In genomic region chr19:18170714-18171255, GRCh38 we compare ENCODE assay signal across 12 cellular contexts. TPM values are rescaled to one million over a fixed set of nuclear protein-coding genes. Genes with fewer than 3 reads are reported as not detected.
DNase-seq lines count a peak whose midpoint lies in the region; ATAC-seq and TF ChIP-seq lines count a peak whose summit lies in the region.
"Had no signal": no experiment of that assay in that cellular context is flagged by ENCODE, and none has a peak within 500 bp of the region (broad histone marks: within the 10 kb centered on the region; RNA-seq: fewer than 3 reads in every experiment).

No MANE protein-coding gene starts in this region.

- no peaks in the 10 kb centered on the region for H3K9me3 Mint-ChIP-seq in stimulated activated naive CD8-positive, alpha-beta T cell treated with anti-CD3 and anti-CD28 coated beads, Interleukin-15, Interleukin-2, amounts not matched to agents 100 ng/mL and 50 ng/mL, for 24 hours
- no peaks in the 10 kb centered on the region for H3K9me3 Mint-ChIP-seq in stimulated activated naive CD8-positive, alpha-beta T cell treated with anti-CD3 and anti-CD28 coated beads, Interleukin-15, amount 100 ng/mL, for 72 hours
- H3K9me3 Mint-ChIP-seq in activated B cell treated with CpG ODN at 0.5 μM for 24 hours (no peaks in the 10 kb centered on the region), mesothelial cell of epicardium (no peaks in the 10 kb centered on the region)
- H3K9me3 Mint-ChIP-seq: neural crest cell had no signal

- TF ChIP-seq CTCF in activated B cell treated with CpG ODN at 0.5 μM for 24 hours (IDR thresholded peaks at IDR 0.05) (no peak), mesothelial cell of epicardium (IDR thresholded peaks at IDR 0.05; ENCODE audit: unreplicated experiment) (no peak)

- H3K27ac Mint-ChIP-seq in stimulated activated naive CD8-positive, alpha-beta T cell treated with anti-CD3 and anti-CD28 coated beads, Interleukin-15, Interleukin-2, amounts not matched to agents 100 ng/mL and 50 ng/mL, for 24 hours, result peak overlapping the region; percentile 39
- no peak overlapping the region for H3K27ac Mint-ChIP-seq in stimulated activated naive CD8-positive, alpha-beta T cell treated with anti-CD3 and anti-CD28 coated beads, Interleukin-15, amount 100 ng/mL, for 72 hours
- H3K27ac Mint-ChIP-seq in activated B cell treated with CpG ODN at 0.5 μM for 24 hours (peak overlapping the region; percentile 92), mesothelial cell of epicardium (peak overlapping the region; percentile 25)

- intact Hi-C loops in activated B cell treated with CpG ODN at 0.5 μM for 24 hours (cut with micrococcal nuclease), result loop anchor here (5.0 to 10.0 kb wide), 4 partner anchors 73 to 646 kb away; partner anchors contain the start of genes ELL and MAST3

- CTCF ChIA-PET in activated B cell treated with CpG ODN at 0.5 μM for 24 hours (lab: Charles Lee), result interaction anchor here (0.7 to 1.7 kb wide), 9 partner anchors 9 to 218 kb away, joined by 3 to 11 read pairs (median 3); no protein-coding TSS in a partner anchor

- H3K36me3 Mint-ChIP-seq in stimulated activated naive CD8-positive, alpha-beta T cell treated with anti-CD3 and anti-CD28 coated beads, Interleukin-15, Interleukin-2, amounts not matched to agents 100 ng/mL and 50 ng/mL, for 24 hours (ENCODE audit: low read depth), result peaks cover 11% of the 10 kb centered on the region
- H3K36me3 Mint-ChIP-seq in activated B cell treated with CpG ODN at 0.5 μM for 24 hours (ENCODE audit: low read depth), result peaks cover 42% of the 10 kb centered on the region
- peaks cover 30% of the 10 kb centered on the region for H3K36me3 Mint-ChIP-seq in mesothelial cell of epicardium

- peaks cover 29% of the 10 kb centered on the region for H3K4me1 Mint-ChIP-seq in stimulated activated naive CD8-positive, alpha-beta T cell treated with anti-CD3 and anti-CD28 coated beads, Interleukin-15, Interleukin-2, amounts not matched to agents 100 ng/mL and 50 ng/mL, for 24 hours (ENCODE audit: low read depth)
- H3K4me1 Mint-ChIP-seq in stimulated activated naive CD8-positive, alpha-beta T cell treated with anti-CD3 and anti-CD28 coated beads, Interleukin-15, amount 100 ng/mL, for 72 hours, result peaks cover 43% of the 10 kb centered on the region
- H3K4me1 Mint-ChIP-seq in activated B cell treated with CpG ODN at 0.5 μM for 24 hours, result peaks cover 74% of the 10 kb centered on the region
- H3K4me1 Mint-ChIP-seq in mesothelial cell of epicardium, result peaks cover 11% of the 10 kb centered on the region

- no peaks in the 10 kb centered on the region for H3K27me3 Mint-ChIP-seq in stimulated activated naive CD8-positive, alpha-beta T cell treated with anti-CD3 and anti-CD28 coated beads, Interleukin-15, Interleukin-2, amounts not matched to agents 100 ng/mL and 50 ng/mL, for 24 hours
- no peaks in the 10 kb centered on the region for H3K27me3 Mint-ChIP-seq in stimulated activated naive CD8-positive, alpha-beta T cell treated with anti-CD3 and anti-CD28 coated beads, Interleukin-15, amount 100 ng/mL, for 72 hours
- no peaks in the 10 kb centered on the region for H3K27me3 Mint-ChIP-seq in activated B cell treated with CpG ODN at 0.5 μM for 24 hours
- peaks cover 25% of the 10 kb centered on the region for H3K27me3 Mint-ChIP-seq in mesothelial cell of epicardium (ENCODE audit: low read depth)

- POLR2A ChIA-PET in activated B cell treated with CpG ODN at 0.5 μM for 24 hours (lab: Charles Lee), result interaction anchor here (0.5 to 11.9 kb wide), 24 partner anchors 10 to 751 kb away, joined by 3 to 437 read pairs (median 5); partner anchors contain the start of genes JUND, MPV17L2, PIK3R2 and RAB3A

- no peak overlapping the region for H3K4me3 Mint-ChIP-seq in stimulated activated naive CD8-positive, alpha-beta T cell treated with anti-CD3 and anti-CD28 coated beads, Interleukin-15, Interleukin-2, amounts not matched to agents 100 ng/mL and 50 ng/mL, for 24 hours
- H3K4me3 Mint-ChIP-seq in stimulated activated naive CD8-positive, alpha-beta T cell treated with anti-CD3 and anti-CD28 coated beads, Interleukin-15, amount 100 ng/mL, for 72 hours, result no peak overlapping the region
- peak overlapping the region; percentile 75 for H3K4me3 Mint-ChIP-seq in activated B cell treated with CpG ODN at 0.5 μM for 24 hours
- no peak overlapping the region for H3K4me3 Mint-ChIP-seq in mesothelial cell of epicardium
- H3K4me3 Mint-ChIP-seq: neural crest cell had no signal

- no peak for ATAC-seq in stimulated activated naive CD8-positive, alpha-beta T cell treated with anti-CD3 and anti-CD28 coated beads, Interleukin-15, amount 100 ng/mL, for 72 hours
- peak; percentile 23 for ATAC-seq in activated B cell treated with CpG ODN at 0.5 μM for 24 hours (ENCODE audit: low read depth)
- ATAC-seq: foreskin keratinocyte had no signal

- DNase-seq in stimulated activated naive CD8-positive, alpha-beta T cell treated with anti-CD3 and anti-CD28 coated beads, Interleukin-15, amount 100 ng/mL, for 72 hours, result no peak
- DNase-seq in activated B cell treated with CpG ODN at 0.5 μM for 24 hours (peak; percentile 62), mesothelial cell of epicardium (ENCODE audit: low spot score in 2 of 2, unreplicated experiment in 2 of 2) (no peak), ureter (ENCODE audit: low spot score) (peak; percentile 50), DMS 273 (lab: John Stamatoyannopoulos, UW; ENCODE audit: unreplicated experiment) (no peak)
- no peak for DNase-seq in activated CD4-positive, alpha-beta T cell treated with anti-CD3 and anti-CD28 coated beads for 4 hours
- no peak for DNase-seq in stimulated activated CD4-positive, alpha-beta T cell treated with anti-CD3 and anti-CD28 coated beads, Interleukin-12 subunit alpha, Interleukin-12 subunit beta, amount 100 ng/mL, for 4 hours
- DNase-seq: foreskin keratinocyte, NCI-H446 treated with DMSO at 0.1 percent for 48 hours, T-helper 1 cell had no signal

RNA-seq across cellular contexts. Expression of gene IFI30, which starts 2.8 kb away (rescaled TPM):
- total RNA-seq in activated B cell treated with CpG ODN at 0.5 μM for 24 hours, result 251 and 255 TPM in 2 replicates
- total RNA-seq in mesothelial cell of epicardium, result 0.32 to 2.0 TPM (median 0.36 TPM) in 3 replicates
- total RNA-seq in ureter, result 32.3 TPM
- total RNA-seq: neural crest cell had no signal

RNA-seq across cellular contexts. Expression of gene PIK3R2, which starts 17.8 kb away (rescaled TPM):
- 12.0 and 12.7 TPM in 2 replicates for total RNA-seq in activated B cell treated with CpG ODN at 0.5 μM for 24 hours
- total RNA-seq in mesothelial cell of epicardium, result 90.4 to 95.5 TPM (median 94.7 TPM) in 3 replicates
- total RNA-seq in ureter, result 29.2 TPM

RNA-seq across cellular contexts. Expression of gene MPV17L2, which starts 22.2 kb away (rescaled TPM):
- total RNA-seq in activated B cell treated with CpG ODN at 0.5 μM for 24 hours (17.3 and 17.9 TPM in 2 replicates), mesothelial cell of epicardium (7.7 to 9.5 TPM (median 8.2 TPM) in 3 replicates), ureter (14.7 TPM)

RNA-seq across cellular contexts. Expression of gene RAB3A, which starts 33.1 kb away (rescaled TPM):
- total RNA-seq in activated B cell treated with CpG ODN at 0.5 μM for 24 hours, result 3.8 and 4.1 TPM in 2 replicates
- 5.9 to 6.7 TPM (median 6.4 TPM) in 3 replicates for total RNA-seq in mesothelial cell of epicardium
- 6.1 TPM for total RNA-seq in ureter

RNA-seq across cellular contexts. Expression of gene PDE4C, which starts 55.5 kb away (rescaled TPM):
- total RNA-seq in activated B cell treated with CpG ODN at 0.5 μM for 24 hours, result not detected in 2 replicates
- total RNA-seq in mesothelial cell of epicardium, result 0.70 to 1.4 TPM (median 0.93 TPM) in 3 replicates
- total RNA-seq in ureter, result 3.0 TPM
- total RNA-seq: foreskin keratinocyte had no signal

Comparison
In these comparisons a context has a peak if more than half of its experiments do, and no peak if none do; other contexts are left out.
1. H3K27ac Mint-ChIP-seq: peak in stimulated activated naive CD8-positive, alpha-beta T cell treated with anti-CD3 and anti-CD28 coated beads, Interleukin-15, Interleukin-2, amounts not matched to agents 100 ng/mL and 50 ng/mL, for 24 hours (single experiment), activated B cell treated with CpG ODN at 0.5 μM for 24 hours (single experiment) and mesothelial cell of epicardium (single experiment); none in stimulated activated naive CD8-positive, alpha-beta T cell treated with anti-CD3 and anti-CD28 coated beads, Interleukin-15, amount 100 ng/mL, for 72 hours (0 of 2).
2. DNase-seq: peak in activated B cell treated with CpG ODN at 0.5 μM for 24 hours (single experiment) and ureter (single experiment); none in stimulated activated naive CD8-positive, alpha-beta T cell treated with anti-CD3 and anti-CD28 coated beads, Interleukin-15, amount 100 ng/mL, for 72 hours (0 of 2), mesothelial cell of epicardium (0 of 2), activated CD4-positive, alpha-beta T cell treated with anti-CD3 and anti-CD28 coated beads for 4 hours (0 of 2), stimulated activated CD4-positive, alpha-beta T cell treated with anti-CD3 and anti-CD28 coated beads, Interleukin-12 subunit alpha, Interleukin-12 subunit beta, amount 100 ng/mL, for 4 hours (single experiment) and DMS 273 (single experiment).
3. RNA of gene IFI30, which starts 2.8 kb away (total RNA-seq): 251 to 255 TPM in activated B cell treated with CpG ODN at 0.5 μM for 24 hours and 32.3 TPM in ureter (single experiment); 0.32 to 2.0 TPM in mesothelial cell of epicardium; every median in the first group is over 10 times any median in the second.